ENCODE assay signal across 28 cellular contexts in genomic region chr10:21061184-21061583, GRCh38.
"Had no signal": no experiment of that assay in that cellular context is flagged by ENCODE, and none has a peak within 500 bp of the region (broad histone marks: within the 10 kb centered on the region; RNA-seq: fewer than 3 reads in every experiment).

No MANE protein-coding gene starts in this region.

- FAIRE-seq: keratinocyte had no signal

- H3K9ac ChIP-seq: neural progenitor cell had no signal

- H3K36me3 ChIP-seq: left ventricle myocardium inferior, neural progenitor cell, neutrophil, ovary, prostate gland, sigmoid colon, tibial nerve, uterus had no signal

- H3K27ac ChIP-seq: hepatocyte, left ventricle myocardium inferior, neutrophil, ovary, prostate gland, sigmoid colon, tibial nerve, uterus had no signal

- ATAC-seq: natural killer cell; right cardiac atrium; stimulated activated memory B cell treated with anti-CD40 and anti-IgM and Interleukin-4, amounts not matched to agents 10 μg/mL and 1 μg/mL and 100 μg/mL, for 72 hours; stimulated activated naive CD8-positive, alpha-beta T cell treated with anti-CD3 and anti-CD28 coated beads, Interleukin-15, amount 100 ng/mL, for 72 hours had no signal

- H3K27me3 ChIP-seq: hepatocyte, neural progenitor cell, ovary, sigmoid colon, tibial nerve, uterus had no signal

- DNase-seq: left ventricle myocardium inferior; mesendoderm; naive B cell; natural killer cell; nephron progenitor cell; occipital lobe; ovary; posterior cingulate gyrus; retina; right cardiac atrium; sigmoid colon; stimulated activated CD4-positive, alpha-beta T cell treated with anti-CD3 and anti-CD28 coated beads, Interleukin-1b, Interleukin-23, amount 100 ng/mL, for 48 hours; stimulated activated CD4-positive, alpha-beta T cell treated with anti-CD3 and anti-CD28 coated beads, Interleukin-2, amount 100 ng/mL, for 48 hours; stimulated activated CD4-positive, alpha-beta T cell treated with anti-CD3 and anti-CD28 coated beads, Interleukin-4, amount 100 ng/mL, for 4 hours; stimulated activated CD8-positive, alpha-beta memory T cell treated with anti-CD3 and anti-CD28 coated beads, Interleukin-4, amount 100 ng/mL, for 48 hours; stimulated activated naive CD4-positive, alpha-beta T cell treated with Interleukin-2 at 50 U/mL for 16 hours; stimulated activated naive CD8-positive, alpha-beta T cell treated with anti-CD3 and anti-CD28 coated beads, Interleukin-15, amount 100 ng/mL, for 72 hours; substantia nigra; uterus had no signal

- H3K4me3 ChIP-seq: hepatocyte, left ventricle myocardium inferior, lung, neural progenitor cell, ovary, prostate gland, sigmoid colon, smooth muscle cell, tibial nerve, uterus had no signal

- H3K4me1 ChIP-seq: prostate gland, sigmoid colon, tibial nerve, uterus had no signal

- H3K9me3 ChIP-seq: neutrophil, ovary, prostate gland, uterus had no signal
